ENCODE assay signal across 21 cellular contexts in the genomic region with DNA sequence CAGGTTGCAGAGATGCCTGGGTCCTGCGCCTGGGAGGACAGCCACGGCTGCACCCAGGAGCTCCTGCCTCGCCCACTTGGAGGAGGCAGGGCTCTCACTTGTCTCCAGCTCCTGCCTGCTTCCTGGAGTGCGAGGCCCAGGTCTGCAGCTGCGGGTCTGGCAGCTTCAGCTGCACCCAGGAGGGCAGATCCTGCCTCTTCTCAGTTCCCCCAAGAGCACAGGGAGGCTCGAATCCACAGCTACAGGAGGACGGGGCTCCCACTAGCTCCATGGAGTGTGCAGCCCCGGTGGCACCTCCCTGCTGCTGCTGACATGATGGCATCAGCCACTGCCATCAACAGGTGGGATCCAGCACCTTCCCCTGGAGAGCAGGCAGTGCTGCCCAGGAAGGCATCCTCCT. TPM values are rescaled to one million over a fixed set of nuclear protein-coding genes. Genes with fewer than 3 reads are reported as not detected.
"Had no signal": no experiment of that assay in that cellular context is flagged by ENCODE, and none has a peak within 500 bp of the region (broad histone marks: within the 10 kb centered on the region; RNA-seq: fewer than 3 reads in every experiment).

No MANE protein-coding gene starts in this region.

- H3K27ac Mint-ChIP-seq: activated CD8-positive, alpha-beta T cell treated with anti-CD3 and anti-CD28 coated beads for 36 hours; activated naive CD8-positive, alpha-beta T cell treated with anti-CD3 and anti-CD28 coated beads, Interleukin-2, amount 10 ng/mL, durations not matched to agents 7 days and 5 days; T-helper 1 cell treated with Interleukin-12 subunit alpha and Interleukin-12 subunit beta and Interleukin-4 antibody, amounts not matched to agents 30 μg/mL and 1 μg/mL, for 36 hours had no signal

- H3K27ac ChIP-seq: adrenal gland, Peyer's patch had no signal

- H3K4me3 ChIP-seq: adrenal gland, Peyer's patch had no signal

- DNase-seq: activated CD4-positive, alpha-beta T cell treated with anti-CD3 and anti-CD28 coated beads for 4 hours; activated CD8-positive, alpha-beta memory T cell treated with anti-CD3 and anti-CD28 coated beads, Interleukin-2, amount 50 U/mL, for 48 hours; activated CD8-positive, alpha-beta T cell treated with anti-CD3 and anti-CD28 coated beads for 36 hours; activated naive CD4-positive, alpha-beta T cell treated with anti-CD3 and anti-CD28 coated beads, Interleukin-2, amount 50 U/mL, for 16 hours; activated naive CD8-positive, alpha-beta T cell treated with anti-CD3 and anti-CD28 coated beads, Interleukin-2, amount 10 ng/mL, durations not matched to agents 7 days and 5 days; activated T-cell treated with anti-CD3 and anti-CD28 coated beads, Interleukin-2, amount 50 U/mL, for 1 hour; adrenal gland; anterior cingulate cortex; caudate nucleus; Karpas-422; MM.1S; NCI-H1105; NCI-H1436; NCI-H187; NCI-H2081; NCI-H510A treated with DMSO at 0.1 percent for 48 hours; NCI-H69; Peyer's patch; SHP77 treated with DMSO at 0.1 percent for 48 hours had no signal

- ATAC-seq: activated CD4-positive, CD25-positive, alpha-beta regulatory T cell treated with anti-CD3 and anti-CD28 coated beads, Interleukin-2, amount 50 U/mL, for 24 hours; activated CD8-positive, alpha-beta T cell treated with anti-CD3 and anti-CD28 coated beads for 36 hours had no signal

- H3K4me3 Mint-ChIP-seq: activated CD8-positive, alpha-beta T cell treated with anti-CD3 and anti-CD28 coated beads for 36 hours; activated naive CD8-positive, alpha-beta T cell treated with anti-CD3 and anti-CD28 coated beads, Interleukin-2, amount 10 ng/mL, durations not matched to agents 7 days and 5 days; T-helper 1 cell treated with Interleukin-12 subunit alpha and Interleukin-12 subunit beta and Interleukin-4 antibody, amounts not matched to agents 30 μg/mL and 1 μg/mL, for 36 hours had no signal

- H3K27me3 ChIP-seq: adrenal gland, Peyer's patch had no signal

- H3K36me3 ChIP-seq: adrenal gland had no signal

- H3K27me3 Mint-ChIP-seq: activated CD8-positive, alpha-beta T cell treated with anti-CD3 and anti-CD28 coated beads for 36 hours; activated naive CD8-positive, alpha-beta T cell treated with anti-CD3 and anti-CD28 coated beads, Interleukin-2, amount 10 ng/mL, durations not matched to agents 7 days and 5 days had no signal

- H3K9me3 ChIP-seq: adrenal gland, Peyer's patch had no signal

RNA-seq across cellular contexts. Expression of gene ZNF556, which starts 43.0 kb away (rescaled TPM):
- total RNA-seq: activated CD8-positive, alpha-beta T cell treated with anti-CD3 and anti-CD28 coated beads for 36 hours; activated naive CD8-positive, alpha-beta T cell treated with anti-CD3 and anti-CD28 coated beads, Interleukin-2, amount 10 ng/mL, durations not matched to agents 7 days and 5 days; Peyer's patch had no signal
